In the genomic region with DNA sequence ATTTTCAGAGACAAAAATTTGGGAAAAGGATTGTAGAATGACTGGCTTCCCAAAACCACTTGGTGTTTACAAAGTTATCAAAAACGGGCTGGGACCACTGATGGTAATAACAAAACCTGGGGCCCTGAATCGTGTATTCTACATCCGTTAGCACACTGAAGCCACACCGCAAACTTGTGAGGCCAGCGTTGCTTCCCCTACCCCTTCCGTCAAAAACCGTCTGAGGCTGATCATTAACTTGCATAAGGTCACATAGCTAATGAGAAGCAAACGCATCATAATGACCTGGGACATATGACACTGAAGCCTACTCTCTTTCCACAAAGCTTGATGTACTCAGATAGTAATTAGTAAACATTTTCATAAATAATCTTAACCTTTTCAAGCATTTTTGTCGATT, we compare ENCODE assay signal across 1 cellular context.
TF ChIP-seq lines count a peak whose summit lies in the region.

No MANE protein-coding gene starts in this region.

TF ChIP-seq in H1, 55 proteins besides CTCF, POLR2A, EP300 and RAD21:
- TF ChIP-seq JUND (IDR thresholded peaks at IDR 0.05; ENCODE audit: low read length) (no peak), CHD1 (IDR thresholded peaks at IDR 0.05; ENCODE audit: low read depth, low read length) (no peak), RFX5 (IDR thresholded peaks at IDR 0.05; ENCODE audit: borderline replicate concordance, low read depth, low read length) (no peak), HDAC6 (IDR thresholded peaks at IDR 0.05; ENCODE audit: low read depth, low read length) (no peak), TEAD4 (IDR thresholded peaks at IDR 0.05; ENCODE audit: low read depth, low read length) (no peak), POLR2AphosphoS5 (IDR thresholded peaks at IDR 0.05; ENCODE audit: low read depth, low read length) (no peak), BRCA1 (IDR thresholded peaks at IDR 0.05; ENCODE audit: low read depth, low read length) (no peak), CTBP2 (IDR thresholded peaks at IDR 0.05; ENCODE audit: borderline replicate concordance, insufficient read depth, insufficient read length, low read length) (no peak), BCL11A (IDR thresholded peaks at IDR 0.05; ENCODE audit: low read depth in 2 of 2, low read length in 2 of 2) (no peak), GABPA (IDR thresholded peaks at IDR 0.05; ENCODE audit: borderline replicate concordance, insufficient read depth, low read length) (no peak), KDM1A (IDR thresholded peaks at IDR 0.05; ENCODE audit: borderline replicate concordance, low read length) (no peak), NRF1 (IDR thresholded peaks at IDR 0.05; ENCODE audit: low read depth, low read length) (no peak), CHD2 (IDR thresholded peaks at IDR 0.05; ENCODE audit: low read length) (no peak), BACH1 (IDR thresholded peaks at IDR 0.05; ENCODE audit: low read length) (no peak), PHF8 (conservative IDR thresholded peaks at IDR 0.05; ENCODE audit: low read depth, low read length) (no peak), SAP30 (IDR thresholded peaks at IDR 0.05; ENCODE audit: insufficient read depth, insufficient replicate concordance, low read length) (no peak), HDAC2 (IDR thresholded peaks at IDR 0.05; ENCODE audit: borderline replicate concordance in 1 of 2, low read depth in 2 of 2, low read length in 2 of 2) (no peak), RNF2 (IDR thresholded peaks at IDR 0.05; ENCODE audit: borderline replicate concordance, low read depth, low read length, missing control alignments, poor library complexity, severe bottlenecking) (no peak)
- TF ChIP-seq, protein P1, sequence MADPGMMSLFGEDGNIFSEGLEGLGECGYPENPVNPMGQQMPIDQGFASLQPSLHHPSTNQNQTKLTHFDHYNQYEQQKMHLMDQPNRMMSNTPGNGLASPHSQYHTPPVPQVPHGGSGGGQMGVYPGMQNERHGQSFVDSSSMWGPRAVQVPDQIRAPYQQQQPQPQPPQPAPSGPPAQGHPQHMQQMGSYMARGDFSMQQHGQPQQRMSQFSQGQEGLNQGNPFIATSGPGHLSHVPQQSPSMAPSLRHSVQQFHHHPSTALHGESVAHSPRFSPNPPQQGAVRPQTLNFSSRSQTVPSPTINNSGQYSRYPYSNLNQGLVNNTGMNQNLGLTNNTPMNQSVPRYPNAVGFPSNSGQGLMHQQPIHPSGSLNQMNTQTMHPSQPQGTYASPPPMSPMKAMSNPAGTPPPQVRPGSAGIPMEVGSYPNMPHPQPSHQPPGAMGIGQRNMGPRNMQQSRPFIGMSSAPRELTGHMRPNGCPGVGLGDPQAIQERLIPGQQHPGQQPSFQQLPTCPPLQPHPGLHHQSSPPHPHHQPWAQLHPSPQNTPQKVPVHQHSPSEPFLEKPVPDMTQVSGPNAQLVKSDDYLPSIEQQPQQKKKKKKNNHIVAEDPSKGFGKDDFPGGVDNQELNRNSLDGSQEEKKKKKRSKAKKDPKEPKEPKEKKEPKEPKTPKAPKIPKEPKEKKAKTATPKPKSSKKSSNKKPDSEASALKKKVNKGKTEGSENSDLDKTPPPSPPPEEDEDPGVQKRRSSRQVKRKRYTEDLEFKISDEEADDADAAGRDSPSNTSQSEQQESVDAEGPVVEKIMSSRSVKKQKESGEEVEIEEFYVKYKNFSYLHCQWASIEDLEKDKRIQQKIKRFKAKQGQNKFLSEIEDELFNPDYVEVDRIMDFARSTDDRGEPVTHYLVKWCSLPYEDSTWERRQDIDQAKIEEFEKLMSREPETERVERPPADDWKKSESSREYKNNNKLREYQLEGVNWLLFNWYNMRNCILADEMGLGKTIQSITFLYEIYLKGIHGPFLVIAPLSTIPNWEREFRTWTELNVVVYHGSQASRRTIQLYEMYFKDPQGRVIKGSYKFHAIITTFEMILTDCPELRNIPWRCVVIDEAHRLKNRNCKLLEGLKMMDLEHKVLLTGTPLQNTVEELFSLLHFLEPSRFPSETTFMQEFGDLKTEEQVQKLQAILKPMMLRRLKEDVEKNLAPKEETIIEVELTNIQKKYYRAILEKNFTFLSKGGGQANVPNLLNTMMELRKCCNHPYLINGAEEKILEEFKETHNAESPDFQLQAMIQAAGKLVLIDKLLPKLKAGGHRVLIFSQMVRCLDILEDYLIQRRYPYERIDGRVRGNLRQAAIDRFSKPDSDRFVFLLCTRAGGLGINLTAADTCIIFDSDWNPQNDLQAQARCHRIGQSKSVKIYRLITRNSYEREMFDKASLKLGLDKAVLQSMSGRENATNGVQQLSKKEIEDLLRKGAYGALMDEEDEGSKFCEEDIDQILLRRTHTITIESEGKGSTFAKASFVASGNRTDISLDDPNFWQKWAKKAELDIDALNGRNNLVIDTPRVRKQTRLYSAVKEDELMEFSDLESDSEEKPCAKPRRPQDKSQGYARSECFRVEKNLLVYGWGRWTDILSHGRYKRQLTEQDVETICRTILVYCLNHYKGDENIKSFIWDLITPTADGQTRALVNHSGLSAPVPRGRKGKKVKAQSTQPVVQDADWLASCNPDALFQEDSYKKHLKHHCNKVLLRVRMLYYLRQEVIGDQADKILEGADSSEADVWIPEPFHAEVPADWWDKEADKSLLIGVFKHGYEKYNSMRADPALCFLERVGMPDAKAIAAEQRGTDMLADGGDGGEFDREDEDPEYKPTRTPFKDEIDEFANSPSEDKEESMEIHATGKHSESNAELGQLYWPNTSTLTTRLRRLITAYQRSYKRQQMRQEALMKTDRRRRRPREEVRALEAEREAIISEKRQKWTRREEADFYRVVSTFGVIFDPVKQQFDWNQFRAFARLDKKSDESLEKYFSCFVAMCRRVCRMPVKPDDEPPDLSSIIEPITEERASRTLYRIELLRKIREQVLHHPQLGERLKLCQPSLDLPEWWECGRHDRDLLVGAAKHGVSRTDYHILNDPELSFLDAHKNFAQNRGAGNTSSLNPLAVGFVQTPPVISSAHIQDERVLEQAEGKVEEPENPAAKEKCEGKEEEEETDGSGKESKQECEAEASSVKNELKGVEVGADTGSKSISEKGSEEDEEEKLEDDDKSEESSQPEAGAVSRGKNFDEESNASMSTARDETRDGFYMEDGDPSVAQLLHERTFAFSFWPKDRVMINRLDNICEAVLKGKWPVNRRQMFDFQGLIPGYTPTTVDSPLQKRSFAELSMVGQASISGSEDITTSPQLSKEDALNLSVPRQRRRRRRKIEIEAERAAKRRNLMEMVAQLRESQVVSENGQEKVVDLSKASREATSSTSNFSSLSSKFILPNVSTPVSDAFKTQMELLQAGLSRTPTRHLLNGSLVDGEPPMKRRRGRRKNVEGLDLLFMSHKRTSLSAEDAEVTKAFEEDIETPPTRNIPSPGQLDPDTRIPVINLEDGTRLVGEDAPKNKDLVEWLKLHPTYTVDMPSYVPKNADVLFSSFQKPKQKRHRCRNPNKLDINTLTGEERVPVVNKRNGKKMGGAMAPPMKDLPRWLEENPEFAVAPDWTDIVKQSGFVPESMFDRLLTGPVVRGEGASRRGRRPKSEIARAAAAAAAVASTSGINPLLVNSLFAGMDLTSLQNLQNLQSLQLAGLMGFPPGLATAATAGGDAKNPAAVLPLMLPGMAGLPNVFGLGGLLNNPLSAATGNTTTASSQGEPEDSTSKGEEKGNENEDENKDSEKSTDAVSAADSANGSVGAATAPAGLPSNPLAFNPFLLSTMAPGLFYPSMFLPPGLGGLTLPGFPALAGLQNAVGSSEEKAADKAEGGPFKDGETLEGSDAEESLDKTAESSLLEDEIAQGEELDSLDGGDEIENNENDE (IDR thresholded peaks at IDR 0.05; ENCODE audit: insufficient replicate concordance, low read length): no peak
